Comparison of ENCODE assay signal across 17 cellular contexts in genomic region chr20:61785567-61785816, GRCh38.
DNase-seq lines count a peak whose midpoint lies in the region; ATAC-seq and TF ChIP-seq lines count a peak whose summit lies in the region.
"Had no signal": no experiment of that assay in that cellular context is flagged by ENCODE, and none has a peak within 500 bp of the region (broad histone marks: within the 10 kb centered on the region; RNA-seq: fewer than 3 reads in every experiment).

No MANE protein-coding gene starts in this region.

- H3K27ac ChIP-seq in lower lobe of right lung (no peak overlapping the region), upper lobe of right lung (no peak overlapping the region)
- H3K27ac ChIP-seq: 22Rv1 had no signal

- H3K4me1 ChIP-seq in lower lobe of right lung, result no peaks in the 10 kb centered on the region
- H3K4me1 ChIP-seq in upper lobe of right lung, result no peaks in the 10 kb centered on the region
- H3K4me1 ChIP-seq: Caco-2 had no signal

- H3K27ac Mint-ChIP-seq in stimulated activated naive CD8-positive, alpha-beta T cell treated with anti-CD3 and anti-CD28 coated beads, Interleukin-15, amount 100 ng/mL, for 72 hours, result no peak overlapping the region
- H3K27ac Mint-ChIP-seq: B cell; CD4-positive, alpha-beta memory T cell; GM23338; H9 had no signal

- DNase-seq in stimulated activated naive CD8-positive, alpha-beta T cell treated with anti-CD3 and anti-CD28 coated beads, Interleukin-15, amount 100 ng/mL, for 72 hours, result no peak
- no peak for DNase-seq in stimulated activated naive CD8-positive, alpha-beta T cell treated with anti-CD3 and anti-CD28 coated beads, Interleukin-15, Interleukin-2, amounts not matched to agents 100 U/mL and 50 U/mL, for 24 hours
- DNase-seq in lower lobe of right lung (peak; percentile 21), upper lobe of right lung (no peak)
- DNase-seq: Caco-2; CD4-positive, alpha-beta memory T cell; DMS153; DND-41; GDM1; H9 had no signal

- TF ChIP-seq CTCF in lower lobe of right lung (IDR thresholded peaks at IDR 0.05), result no peak
- no peak for TF ChIP-seq CTCF in upper lobe of right lung (IDR thresholded peaks at IDR 0.05)

- peaks cover 16 to 20% of the 10 kb centered on the region in 2 donors for H3K9me3 Mint-ChIP-seq in stimulated activated naive CD8-positive, alpha-beta T cell treated with anti-CD3 and anti-CD28 coated beads, Interleukin-15, amount 100 ng/mL, for 72 hours

- peak; percentile 28 for ATAC-seq in stimulated activated naive CD8-positive, alpha-beta T cell treated with anti-CD3 and anti-CD28 coated beads, Interleukin-15, amount 100 ng/mL, for 72 hours
- ATAC-seq in stimulated activated naive CD8-positive, alpha-beta T cell treated with anti-CD3 and anti-CD28 coated beads, Interleukin-15, Interleukin-2, amounts not matched to agents 100 U/mL and 50 U/mL, for 24 hours, result no peak
- ATAC-seq in lower lobe of right lung, result peak in 1 of 2 donors; percentile 58
- peak; percentile 22 for ATAC-seq in upper lobe of right lung
- ATAC-seq in HG03175 (IDR thresholded peaks at IDR 0.05; ENCODE audit: unreplicated experiment), result no peak
- no peak for ATAC-seq in HG03442 (IDR thresholded peaks at IDR 0.05; ENCODE audit: unreplicated experiment)
- ATAC-seq: GM12878, GM23338, HCT116 had no signal

- H3K9me3 ChIP-seq in lower lobe of right lung, result peaks cover 5% of the 10 kb centered on the region
- H3K9me3 ChIP-seq in upper lobe of right lung, result peaks cover 5% of the 10 kb centered on the region
- H3K9me3 ChIP-seq: Caco-2 had no signal

- H3K4me3 ChIP-seq in lower lobe of right lung, result no peak overlapping the region
- no peak overlapping the region for H3K4me3 ChIP-seq in upper lobe of right lung
- H3K4me3 ChIP-seq: GM12878, GM23338 had no signal

- H3K4me1 Mint-ChIP-seq in stimulated activated naive CD8-positive, alpha-beta T cell treated with anti-CD3 and anti-CD28 coated beads, Interleukin-15, amount 100 ng/mL, for 72 hours, result no peaks in the 10 kb centered on the region
- H3K4me1 Mint-ChIP-seq: B cell, GM23338, H9 had no signal

- peaks cover 6% of the 10 kb centered on the region for H3K27me3 Mint-ChIP-seq in stimulated activated naive CD8-positive, alpha-beta T cell treated with anti-CD3 and anti-CD28 coated beads, Interleukin-15, amount 100 ng/mL, for 72 hours
- H3K27me3 Mint-ChIP-seq: B cell had no signal

- intact Hi-C loops in lower lobe of right lung (cut with DNase I), result no loop called here
- intact Hi-C loops in upper lobe of right lung (cut with DNase I), result no loop called here

- H3K4me3 Mint-ChIP-seq in stimulated activated naive CD8-positive, alpha-beta T cell treated with anti-CD3 and anti-CD28 coated beads, Interleukin-15, amount 100 ng/mL, for 72 hours, result no peak overlapping the region
- H3K4me3 Mint-ChIP-seq: B cell; CD4-positive, alpha-beta memory T cell; GM23338; H9 had no signal

- H3K27me3 ChIP-seq in lower lobe of right lung (ENCODE audit: low read depth) (no peaks in the 10 kb centered on the region), upper lobe of right lung (no peaks in the 10 kb centered on the region)

- no peaks in the 10 kb centered on the region for H3K36me3 ChIP-seq in lower lobe of right lung
- no peaks in the 10 kb centered on the region for H3K36me3 ChIP-seq in upper lobe of right lung

Comparison
In these comparisons a context has a peak if more than half of its experiments do, and no peak if none do; other contexts are left out.
1. ATAC-seq: peak in stimulated activated naive CD8-positive, alpha-beta T cell treated with anti-CD3 and anti-CD28 coated beads, Interleukin-15, amount 100 ng/mL, for 72 hours (single experiment) and upper lobe of right lung (single experiment); none in stimulated activated naive CD8-positive, alpha-beta T cell treated with anti-CD3 and anti-CD28 coated beads, Interleukin-15, Interleukin-2, amounts not matched to agents 100 U/mL and 50 U/mL, for 24 hours (single experiment), HG03175 (single experiment) and HG03442 (single experiment).